ENCODE assay signal across 1 cellular context in genomic region chr19:38849147-38849745, GRCh38.
A peak's percentile ranks its signal among the peaks of the same experiment; 100 is the strongest.
TF ChIP-seq lines count a peak whose summit lies in the region.

No MANE protein-coding gene starts in this region.

TF ChIP-seq in K562, 482 proteins besides CTCF, POLR2A, EP300 and RAD21 (continued from another document and continues in another):
- TF ChIP-seq ATF4 (CRISPR knock-in tag; IDR thresholded peaks at IDR 0.05) (peak; percentile 34; the same call in 1 of the 2 replicates), ASH1L (IDR thresholded peaks at IDR 0.05; ENCODE audit: borderline replicate concordance, low read depth, partially characterized antibody) (no peak), ZBTB11 (CRISPR knock-in tag; IDR thresholded peaks at IDR 0.05) (peak in 1 of 3 experiments; percentile 65; a peak in 1 of 6 replicates), POU5F1 (IDR thresholded peaks at IDR 0.05; ENCODE audit: borderline replicate concordance, low read depth, low read length, partially characterized antibody) (peak; percentile 62), ZNF184 (CRISPR knock-in tag; IDR thresholded peaks at IDR 0.05) (no peak), CLOCK (CRISPR knock-in tag; IDR thresholded peaks at IDR 0.05; ENCODE audit: borderline replicate concordance) (no peak), EWSR1 (IDR thresholded peaks at IDR 0.05; ENCODE audit: borderline replicate concordance, low read depth, partially characterized antibody) (no peak), CHD2 (IDR thresholded peaks at IDR 0.05; ENCODE audit: low read depth, low read length) (peak; percentile 59; the same call in 1 of the 2 replicates), NONO (IDR thresholded peaks at IDR 0.05; ENCODE audit: low read depth in 2 of 2, low read length in 1 of 2) (no peak), BMI1 (IDR thresholded peaks at IDR 0.05; ENCODE audit: low read length) (no peak), PTRF (tag; IDR thresholded peaks at IDR 0.05) (no peak), CXXC5 (CRISPR knock-in tag; IDR thresholded peaks at IDR 0.05) (peak; percentile 98), FOXJ3 (CRISPR knock-in tag; IDR thresholded peaks at IDR 0.05) (no peak), SIRT6 (IDR thresholded peaks at IDR 0.05; ENCODE audit: low read depth, low read length) (no peak), PHB (CRISPR knock-in tag; IDR thresholded peaks at IDR 0.05) (0 out of 2 replicates have a peak, but pooled peaks have one; percentile 22), ZNF592 (IDR thresholded peaks at IDR 0.05) (peak; percentile 73), NCOR1 (IDR thresholded peaks at IDR 0.05) (no peak; the same call in none of the 2 replicates), DMBX1 (CRISPR knock-in tag; IDR thresholded peaks at IDR 0.05; ENCODE audit: borderline replicate concordance) (no peak), GATAD2B (IDR thresholded peaks at IDR 0.05; ENCODE audit: borderline replicate concordance) (no peak), HMGN3 (IDR thresholded peaks at IDR 0.05; ENCODE audit: borderline replicate concordance, extremely low read depth, insufficient read length, low read depth, low read length) (peak; percentile 90), CCNT2 (IDR thresholded peaks at IDR 0.05; ENCODE audit: borderline replicate concordance, extremely low read depth, insufficient read length, low read depth, low read length) (peak; percentile 97), SP1 (CRISPR knock-in tag; IDR thresholded peaks at IDR 0.05) (no peak), CBX2 (IDR thresholded peaks at IDR 0.05; ENCODE audit: insufficient read depth, low read length, poor library complexity, severe bottlenecking) (no peak), ETV1 (tag; conservative IDR thresholded peaks at IDR 0.05; ENCODE audit: low read depth) (no peak), CHCHD3 (CRISPR knock-in tag; IDR thresholded peaks at IDR 0.05) (no peak), ZFPM2 (CRISPR knock-in tag; IDR thresholded peaks at IDR 0.05) (0 out of 2 replicates have a peak, but pooled peaks have one; percentile 71), ZFX (CRISPR knock-in tag; IDR thresholded peaks at IDR 0.05) (no peak; the same call in 1 of the 2 replicates), KLF6 (CRISPR knock-in tag; IDR thresholded peaks at IDR 0.05; ENCODE audit: borderline replicate concordance) (no peak), NEUROD1 (IDR thresholded peaks at IDR 0.05; ENCODE audit: borderline replicate concordance, low read depth, low read length, partially characterized antibody) (peak; percentile 57), MYC (IDR thresholded peaks at IDR 0.05; ENCODE audit: low read depth, low read length) (peak; percentile 98), MYC (CRISPR knock-in tag; IDR thresholded peaks at IDR 0.05; ENCODE audit: borderline replicate concordance, low read depth) (peak; percentile 89; the same call in 1 of the 2 replicates), REST (CRISPR knock-in tag; IDR thresholded peaks at IDR 0.05; ENCODE audit: low read depth) (0 out of 2 replicates have a peak, but pooled peaks have one; percentile 23), CEBPB (tag; IDR thresholded peaks at IDR 0.05) (0 out of 2 replicates have a peak, but pooled peaks have one; percentile 10), ZNF318 (IDR thresholded peaks at IDR 0.05; ENCODE audit: borderline replicate concordance in 1 of 2, low read depth in 1 of 2) (no peak)
